In genomic region chr14:68403794-68404522, GRCh38 we compare ENCODE assay signal across 11 cellular contexts.
A peak's percentile ranks its signal among the peaks of the same experiment; 100 is the strongest.
DNase-seq lines count a peak whose midpoint lies in the region; ATAC-seq and TF ChIP-seq lines count a peak whose summit lies in the region.
"Had no signal": no experiment of that assay in that cellular context is flagged by ENCODE, and none has a peak within 500 bp of the region (broad histone marks: within the 10 kb centered on the region; RNA-seq: fewer than 3 reads in every experiment).

No MANE protein-coding gene starts in this region.

- DNase-seq in activated CD4-positive, alpha-beta T cell treated with anti-CD3 and anti-CD28 coated beads for 36 hours = no peak
- no peak for DNase-seq in activated CD4-positive, alpha-beta T cell treated with anti-CD3 and anti-CD28 coated beads, Interleukin-2, amount 50 U/mL, for 48 hours
- no peak for DNase-seq in left lung
- no peak for DNase-seq in thyroid gland
- DNase-seq in progenitor cell of endocrine pancreas (ENCODE audit: low spot score, unreplicated experiment) = no peak
- DNase-seq: activated T-cell treated with anti-CD3 and anti-CD28 coated beads, Interleukin-2, amount 50 U/mL, for 4 hours; NCI-H1930; T1000 had no signal

- H3K9me3 ChIP-seq in OCI-LY1 (ENCODE audit: low read length) (no peaks in the 10 kb centered on the region), left lung (no peaks in the 10 kb centered on the region), thyroid gland (no peaks in the 10 kb centered on the region)

- peaks cover 10% of the 10 kb centered on the region for H3F3A ChIP-seq in OCI-LY1 (ENCODE audit: insufficient read depth, low read length)

- CTCF ChIA-PET in activated CD4-positive, alpha-beta T cell treated with anti-CD3 and anti-CD28 coated beads for 36 hours (lab: Charles Lee) = interaction anchor here (0.6 to 1.2 kb wide), 5 partner anchors 19 to 378 kb away, joined by 3 to 4 read pairs (median 3); no protein-coding TSS in a partner anchor

- POLR2A ChIA-PET in activated CD4-positive, alpha-beta T cell treated with anti-CD3 and anti-CD28 coated beads for 36 hours (lab: Charles Lee) = interaction anchor here (0.6 kb wide), 1 partner anchor 383 kb away, joined by 3 read pairs; no protein-coding TSS in a partner anchor

- H3K27ac ChIP-seq in OCI-LY1 (ENCODE audit: low read depth, low read length, poor library complexity, severe bottlenecking) (peak overlapping the region; percentile 70), left lung (peak overlapping the region; percentile 16 to 45), thyroid gland (peak overlapping the region in 2 of 3 donors; percentile 13 to 34)

- H3K9me3 Mint-ChIP-seq in activated CD4-positive, alpha-beta T cell treated with anti-CD3 and anti-CD28 coated beads for 36 hours (ENCODE audit: low read depth) = no peaks in the 10 kb centered on the region
- H3K9me3 Mint-ChIP-seq in progenitor cell of endocrine pancreas (ENCODE audit: low read depth) = no peaks in the 10 kb centered on the region
- H3K9me3 Mint-ChIP-seq: activated T-cell treated with anti-CD3 and anti-CD28 coated beads, Interleukin-2, amount 50 U/mL, for 4 hours had no signal

- WGBS in thyroid gland, 2 donors = 86 to 94% methylated on average over 1 of the region's 1 CpG

- H3K36me3 ChIP-seq in OCI-LY1 (ENCODE audit: insufficient read depth, low read length) (no peaks in the 10 kb centered on the region), left lung (no peaks in the 10 kb centered on the region), thyroid gland (no peaks in the 10 kb centered on the region)

- peaks cover 85% of the 10 kb centered on the region for H3K4me1 ChIP-seq in OCI-LY1 (ENCODE audit: insufficient read depth, low read length, severe bottlenecking)
- peaks cover 28 to 42% of the 10 kb centered on the region in 2 donors for H3K4me1 ChIP-seq in left lung
- peaks cover 32 to 50% of the 10 kb centered on the region in 2 donors for H3K4me1 ChIP-seq in thyroid gland

- H3K4me1 Mint-ChIP-seq in activated CD4-positive, alpha-beta T cell treated with anti-CD3 and anti-CD28 coated beads for 36 hours = peaks cover 49% of the 10 kb centered on the region
- peaks cover 8% of the 10 kb centered on the region for H3K4me1 Mint-ChIP-seq in progenitor cell of endocrine pancreas (ENCODE audit: low read depth)

- peak overlapping the region; percentile 82 for H3K27ac Mint-ChIP-seq in activated CD4-positive, alpha-beta T cell treated with anti-CD3 and anti-CD28 coated beads for 36 hours
- H3K27ac Mint-ChIP-seq in progenitor cell of endocrine pancreas = no peak overlapping the region

- intact Hi-C loops in activated CD4-positive, alpha-beta T cell treated with anti-CD3 and anti-CD28 coated beads for 36 hours (cut with DNase I, micrococcal nuclease) = loop anchor here in 1 of 2 experiments (10.0 kb wide), 1 partner anchor 119 kb away; no protein-coding TSS in a partner anchor
- intact Hi-C loops in left lung (cut with DNase I) = no loop called here
- intact Hi-C loops in thyroid gland (cut with DNase I) = no loop called here

- H2AFZ ChIP-seq in OCI-LY1 (ENCODE audit: low read length) = no peak overlapping the region

- no peak for TF ChIP-seq POLR2A in thyroid gland (IDR thresholded peaks at IDR 0.05)

- H3K4me3 Mint-ChIP-seq in activated CD4-positive, alpha-beta T cell treated with anti-CD3 and anti-CD28 coated beads for 36 hours = no peak overlapping the region
- H3K4me3 Mint-ChIP-seq in progenitor cell of endocrine pancreas (ENCODE audit: low read depth) = no peak overlapping the region

- no peaks in the 10 kb centered on the region for H3K9me2 ChIP-seq in OCI-LY1 (ENCODE audit: low read depth, low read length)

- no peak overlapping the region for H3K4me3 ChIP-seq in OCI-LY1 (ENCODE audit: low read depth, low read length, poor library complexity, severe bottlenecking)
- no peak overlapping the region for H3K4me3 ChIP-seq in left lung
- no peak overlapping the region for H3K4me3 ChIP-seq in thyroid gland (replicated peaks in 1 of 3)

- H3K4me2 ChIP-seq in OCI-LY1 (ENCODE audit: low read length) = peak overlapping the region; percentile 1; the same call in 1 of the 2 replicates

- H3K27me3 ChIP-seq in OCI-LY1 (ENCODE audit: insufficient read depth, low read length) (no peaks in the 10 kb centered on the region), left lung (no peaks in the 10 kb centered on the region), thyroid gland (no peaks in the 10 kb centered on the region)

- ATAC-seq in activated CD4-positive, alpha-beta T cell treated with anti-CD3 and anti-CD28 coated beads for 36 hours = no peak
- ATAC-seq in left lung (no peak), GM21390 (IDR thresholded peaks at IDR 0.05; ENCODE audit: unreplicated experiment) (no peak), HG03565 (IDR thresholded peaks at IDR 0.05; ENCODE audit: unreplicated experiment) (no peak)

- H3K9ac ChIP-seq in OCI-LY1 (ENCODE audit: low read length) = peak overlapping the region; percentile 46

- H3K79me2 ChIP-seq in OCI-LY1 (ENCODE audit: insufficient read depth, low read length) = no peaks in the 10 kb centered on the region

- TF ChIP-seq CTCF in OCI-LY1 (IDR thresholded peaks at IDR 0.05; ENCODE audit: low read length) = no peak
- TF ChIP-seq CTCF in left lung (IDR thresholded peaks at IDR 0.05) = no peak
- no peak for TF ChIP-seq CTCF in thyroid gland (IDR thresholded peaks at IDR 0.05)
- TF ChIP-seq CTCF in progenitor cell of endocrine pancreas (IDR thresholded peaks at IDR 0.05; ENCODE audit: unreplicated experiment) = no peak

- H3K27me3 Mint-ChIP-seq in activated CD4-positive, alpha-beta T cell treated with anti-CD3 and anti-CD28 coated beads for 36 hours = no peaks in the 10 kb centered on the region
- no peaks in the 10 kb centered on the region for H3K27me3 Mint-ChIP-seq in progenitor cell of endocrine pancreas

- H4K20me1 ChIP-seq in OCI-LY1 (ENCODE audit: insufficient read depth, low read length) = no peaks in the 10 kb centered on the region

- no peaks in the 10 kb centered on the region for H3K36me3 Mint-ChIP-seq in activated CD4-positive, alpha-beta T cell treated with anti-CD3 and anti-CD28 coated beads for 36 hours (ENCODE audit: low read depth)
- H3K36me3 Mint-ChIP-seq in progenitor cell of endocrine pancreas (ENCODE audit: insufficient read depth) = no peaks in the 10 kb centered on the region
